In genomic region chr3:151382671-151383070, GRCh38 we compare ENCODE assay signal across 12 cellular contexts. TPM values are rescaled to one million over a fixed set of nuclear protein-coding genes. Genes with fewer than 3 reads are reported as not detected.
A peak's percentile ranks its signal among the peaks of the same experiment; 100 is the strongest.
DNase-seq lines count a peak whose midpoint lies in the region; ATAC-seq and TF ChIP-seq lines count a peak whose summit lies in the region.
"Had no signal": no experiment of that assay in that cellular context is flagged by ENCODE, and none has a peak within 500 bp of the region (broad histone marks: within the 10 kb centered on the region; RNA-seq: fewer than 3 reads in every experiment).

No MANE protein-coding gene starts in this region.

- H3K27me3 ChIP-seq in right atrium auricular region, result no peaks in the 10 kb centered on the region

- no peaks in the 10 kb centered on the region for H3K36me3 ChIP-seq in right atrium auricular region

- no peak for TF ChIP-seq POLR2A in GM18505 (IDR thresholded peaks at IDR 0.05; ENCODE audit: borderline replicate concordance, extremely low read depth, insufficient read depth, insufficient read length)

- H3K4me3 ChIP-seq in right atrium auricular region, result no peak overlapping the region

- ATAC-seq in GM18505 (IDR thresholded peaks at IDR 0.05; ENCODE audit: unreplicated experiment) (peak; percentile 47), GM21717 (IDR thresholded peaks at IDR 0.05; ENCODE audit: unreplicated experiment) (peak; percentile 31), left colon (peak; percentile 99)
- ATAC-seq: natural killer cell treated with Interleukin-12 subunit alpha and Interleukin-12 subunit beta and Interleukin-15 and Interleukin-18, amount 100 ng/mL, for 72 hours had no signal

- intact Hi-C loops in left colon (cut with DNase I, micrococcal nuclease), result no loop called here

- peak; percentile 46 for DNase-seq in NAMALWA (ENCODE audit: low spot score)
- no peak for DNase-seq in left colon
- no peak for DNase-seq in right atrium auricular region (ENCODE audit: low spot score)
- no peak for DNase-seq in NCI-H526 treated with DMSO at 0.1 percent for 48 hours (lab: John Stamatoyannopoulos, UW)
- DNase-seq in retina, result no peak
- DNase-seq in LoVo (ENCODE audit: low spot score), result no peak
- DNase-seq: activated naive CD4-positive, alpha-beta T cell treated with anti-CD3 and anti-CD28 coated beads, Interleukin-2, amount 50 U/mL, for 16 hours; CD4-positive, CD25-positive, alpha-beta regulatory T cell; NK-92 treated with Interleukin-12 subunit alpha and Interleukin-12 subunit beta, amount 100 ng/mL, for 24 hours had no signal

- no peak for TF ChIP-seq CTCF in right atrium auricular region (IDR thresholded peaks at IDR 0.05)

- no peaks in the 10 kb centered on the region for H3K9me3 ChIP-seq in right atrium auricular region

- no peak overlapping the region for H3K27ac ChIP-seq in right atrium auricular region

- no peaks in the 10 kb centered on the region for H3K4me1 ChIP-seq in right atrium auricular region

RNA-seq across cellular contexts. Expression of gene P2RY12, which starts 1.9 kb away (rescaled TPM):
- total RNA-seq in left colon, result under 1 TPM; 0.37 to 0.92 TPM
- 1 to 10 TPM; 1.4 to 1.5 TPM for total RNA-seq in right atrium auricular region
- total RNA-seq: natural killer cell treated with Interleukin-12 subunit alpha and Interleukin-12 subunit beta and Interleukin-15 and Interleukin-18, amount 100 ng/mL, for 72 hours had no signal

RNA-seq across cellular contexts. Expression of gene P2RY13, which starts 53.3 kb away (rescaled TPM):
- total RNA-seq in left colon (1 to 10 TPM in 1 of 2 donors, under 1 TPM in 1; 0.15 to 1.5 TPM), right atrium auricular region (under 1 TPM; 0.41 to 0.75 TPM)
- total RNA-seq: CD4-positive, CD25-positive, alpha-beta regulatory T cell; natural killer cell treated with Interleukin-12 subunit alpha and Interleukin-12 subunit beta and Interleukin-15 and Interleukin-18, amount 100 ng/mL, for 72 hours had no signal

Comparison
In these comparisons a context has a peak if more than half of its experiments do, and no peak if none do; other contexts are left out.
1. ATAC-seq: peak in every context shown above with its lines; median percentile 99 in left colon; 47 in GM18505; 31 in GM21717.